Comparison of ENCODE assay signal across 23 cellular contexts in genomic region chr4:150328496-150328895, GRCh38.
"Had no signal": no experiment of that assay in that cellular context is flagged by ENCODE, and none has a peak within 500 bp of the region (broad histone marks: within the 10 kb centered on the region; RNA-seq: fewer than 3 reads in every experiment).

No MANE protein-coding gene starts in this region.

- H3K9me3 ChIP-seq: ascending aorta, body of pancreas had no signal

- H3K4me3 ChIP-seq: ascending aorta, body of pancreas had no signal

- H3K27me3 Mint-ChIP-seq: activated CD8-positive, alpha-beta T cell treated with anti-CD3 and anti-CD28 coated beads for 36 hours; activated naive CD4-positive, alpha-beta T cell treated with anti-CD3 and anti-CD28 coated beads, Interleukin-2, amount 50 U/mL, for 24 hours; T-cell had no signal

- H3K4me1 Mint-ChIP-seq: activated naive CD4-positive, alpha-beta T cell treated with anti-CD3 and anti-CD28 coated beads, Interleukin-2, amount 50 U/mL, for 24 hours had no signal

- H3K36me3 ChIP-seq: ascending aorta had no signal

- H3K9me3 Mint-ChIP-seq: activated CD8-positive, alpha-beta T cell treated with anti-CD3 and anti-CD28 coated beads for 36 hours; activated naive CD4-positive, alpha-beta T cell treated with anti-CD3 and anti-CD28 coated beads, Interleukin-2, amount 50 U/mL, for 24 hours; activated T-helper 1 cell treated with anti-CD3 and anti-CD28 coated beads, Interleukin-12 subunit alpha, Interleukin-12 subunit beta, Interleukin-2, Interleukin-4 antibody, amounts not matched to agents 30 ng/mL and 10 ng/mL and 1 ng/mL, durations not matched to agents 14 hours and 24 hours and 36 hours; T-cell had no signal

- H3K27me3 ChIP-seq: ascending aorta, body of pancreas had no signal

- H3K4me1 ChIP-seq: body of pancreas had no signal

- H3K27ac Mint-ChIP-seq: activated CD8-positive, alpha-beta T cell treated with anti-CD3 and anti-CD28 coated beads for 36 hours; activated naive CD4-positive, alpha-beta T cell treated with anti-CD3 and anti-CD28 coated beads, Interleukin-2, amount 50 U/mL, for 24 hours; activated T-helper 1 cell treated with anti-CD3 and anti-CD28 coated beads, Interleukin-12 subunit alpha, Interleukin-12 subunit beta, Interleukin-2, Interleukin-4 antibody, amounts not matched to agents 30 ng/mL and 10 ng/mL and 1 ng/mL, durations not matched to agents 14 hours and 24 hours and 36 hours; T-cell had no signal

- DNase-seq: activated CD4-positive, alpha-beta T cell treated with anti-CD3 and anti-CD28 coated beads for 4 hours; activated CD8-positive, alpha-beta memory T cell treated with anti-CD3 and anti-CD28 coated beads, Interleukin-2, amount 50 U/mL, for 4 hours; activated CD8-positive, alpha-beta T cell treated with anti-CD3 and anti-CD28 coated beads for 36 hours; activated effector memory CD4-positive, alpha-beta T cell treated with Interleukin-2 at 50 U/mL for 16 hours; activated naive CD4-positive, alpha-beta T cell; body of pancreas; central memory CD4-positive, alpha-beta T cell; NCI-H1048; NCI-H1930; NCI-H2171; NCI-H2227 treated with DMSO at 0.1 percent for 48 hours; NCI-H446 treated with DMSO at 0.1 percent for 48 hours; NCI-H524 treated with DMSO at 0.1 percent for 48 hours; NCI-H774; PC-3; SHP77; T-cell; T-helper 2 cell; T1000; WERI-Rb-1 had no signal

- ATAC-seq: activated CD8-positive, alpha-beta T cell treated with anti-CD3 and anti-CD28 coated beads for 36 hours; body of pancreas; PC-3; T-cell had no signal

- H3K27ac ChIP-seq: ascending aorta, body of pancreas, WERI-Rb-1 had no signal

- H3K4me3 Mint-ChIP-seq: activated CD8-positive, alpha-beta T cell treated with anti-CD3 and anti-CD28 coated beads for 36 hours; activated naive CD4-positive, alpha-beta T cell treated with anti-CD3 and anti-CD28 coated beads, Interleukin-2, amount 50 U/mL, for 24 hours; activated T-helper 1 cell treated with anti-CD3 and anti-CD28 coated beads, Interleukin-12 subunit alpha, Interleukin-12 subunit beta, Interleukin-2, Interleukin-4 antibody, amounts not matched to agents 30 ng/mL and 10 ng/mL and 1 ng/mL, durations not matched to agents 14 hours and 24 hours and 36 hours; T-cell had no signal
